In the genomic region with DNA sequence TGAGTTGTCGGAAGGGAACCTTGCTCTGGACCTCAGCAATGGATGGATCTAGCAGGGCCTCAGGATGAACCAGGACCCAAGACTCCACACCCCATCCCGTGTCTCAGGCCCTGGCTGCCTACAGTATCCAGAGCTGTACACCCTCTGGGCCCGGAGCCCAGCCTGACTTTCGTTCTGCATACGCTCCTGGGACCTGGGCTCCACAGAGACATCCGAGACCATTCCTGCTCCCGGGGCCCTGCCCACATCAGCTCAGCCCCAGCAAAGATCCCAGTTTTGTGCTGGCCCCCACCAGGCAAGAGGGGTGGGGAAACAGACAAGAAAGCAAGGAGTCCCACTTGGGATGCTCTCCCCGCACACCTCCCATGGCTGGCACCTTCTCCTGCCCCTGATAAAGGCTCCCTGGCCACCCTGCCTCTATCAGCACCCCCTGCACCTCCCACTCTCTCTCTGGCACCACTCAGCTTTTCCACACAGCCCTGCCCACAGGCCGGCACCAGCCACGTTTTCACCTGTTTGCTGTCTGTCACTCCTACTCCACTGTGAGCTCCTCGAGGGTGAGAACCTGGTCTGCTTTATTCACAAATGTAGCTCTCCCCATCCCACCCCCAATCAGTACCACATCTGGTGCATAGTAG, we compare ENCODE assay signal across 20 cellular contexts.
A peak's percentile ranks its signal among the peaks of the same experiment; 100 is the strongest.
DNase-seq lines count a peak whose midpoint lies in the region; ATAC-seq and TF ChIP-seq lines count a peak whose summit lies in the region.
"Had no signal": no experiment of that assay in that cellular context is flagged by ENCODE, and none has a peak within 500 bp of the region (broad histone marks: within the 10 kb centered on the region; RNA-seq: fewer than 3 reads in every experiment).

No MANE protein-coding gene starts in this region.

- no peaks in the 10 kb centered on the region for H3K9me3 Mint-ChIP-seq in activated naive CD4-positive, alpha-beta T cell treated with anti-CD3 and anti-CD28 coated beads, Interleukin-2, amount 50 U/mL, for 72 hours
- no peaks in the 10 kb centered on the region for H3K9me3 Mint-ChIP-seq in CD4-positive, alpha-beta memory T cell
- no peaks in the 10 kb centered on the region for H3K9me3 Mint-ChIP-seq in brain

- no peak for TF ChIP-seq CTCF in brain (conservative IDR thresholded peaks at IDR 0.05)

- H3K4me3 Mint-ChIP-seq in CD4-positive, alpha-beta memory T cell, result no peak overlapping the region
- no peak overlapping the region for H3K4me3 Mint-ChIP-seq in brain

- intact Hi-C loops in CD4-positive, alpha-beta memory T cell (cut with micrococcal nuclease), result no loop called here

- no peaks in the 10 kb centered on the region for H3K27me3 ChIP-seq in CD4-positive, alpha-beta memory T cell (ENCODE audit: insufficient read depth, low read length)

- CTCF ChIA-PET in CD4-positive, alpha-beta memory T cell (lab: Charles Lee; ENCODE audit: partially characterized antibody), result no interaction called here

- no peak overlapping the region for H3K4me3 ChIP-seq in CD4-positive, alpha-beta memory T cell (ENCODE audit: low read length in 2 of 2)
- H3K4me3 ChIP-seq: PC-9 had no signal

- no peaks in the 10 kb centered on the region for H3K36me3 ChIP-seq in CD4-positive, alpha-beta memory T cell (ENCODE audit: insufficient read depth, low read length)

- POLR2A ChIA-PET in CD4-positive, alpha-beta memory T cell (lab: Charles Lee; ENCODE audit: partially characterized antibody), result no interaction called here

- ATAC-seq in activated naive CD4-positive, alpha-beta T cell treated with anti-CD3 and anti-CD28 coated beads, Interleukin-2, amount 50 U/mL, for 72 hours, result no peak
- ATAC-seq in HG03521 (IDR thresholded peaks at IDR 0.05; ENCODE audit: unreplicated experiment), result no peak
- ATAC-seq: HCT116 had no signal

- no peaks in the 10 kb centered on the region for H3K27me3 Mint-ChIP-seq in CD4-positive, alpha-beta memory T cell
- no peaks in the 10 kb centered on the region for H3K27me3 Mint-ChIP-seq in brain

- H3K4me1 ChIP-seq in CD4-positive, alpha-beta memory T cell (ENCODE audit: insufficient read depth, low read length), result no peaks in the 10 kb centered on the region

- peak overlapping the region; percentile 42 to 74 for H3K27ac Mint-ChIP-seq in activated naive CD4-positive, alpha-beta T cell treated with anti-CD3 and anti-CD28 coated beads, Interleukin-2, amount 50 U/mL, for 72 hours
- H3K27ac Mint-ChIP-seq in CD4-positive, alpha-beta memory T cell, result peak overlapping the region in 4 of 7 donors; percentile 9 to 63 (median 38)
- H3K27ac Mint-ChIP-seq in brain, result peak overlapping the region in 4 of 5 experiments; percentile 66 to 81 (median 77)

- H3K36me3 Mint-ChIP-seq in activated naive CD4-positive, alpha-beta T cell treated with anti-CD3 and anti-CD28 coated beads, Interleukin-2, amount 50 U/mL, for 72 hours, result no peaks in the 10 kb centered on the region
- H3K36me3 Mint-ChIP-seq in CD4-positive, alpha-beta memory T cell, result no peaks in the 10 kb centered on the region
- H3K36me3 Mint-ChIP-seq in brain, result no peaks in the 10 kb centered on the region

- H3K27ac ChIP-seq in CD4-positive, alpha-beta memory T cell (ENCODE audit: low read depth, low read length), result no peak overlapping the region
- H3K27ac ChIP-seq: C4-2B, HL-60, PC-9 had no signal

- H3K4me1 Mint-ChIP-seq in CD4-positive, alpha-beta memory T cell, result peaks cover 7 to 17% (median 14%) of the 10 kb centered on the region in 4 donors
- peaks cover 86% of the 10 kb centered on the region for H3K4me1 Mint-ChIP-seq in brain

- no peak for DNase-seq in activated naive CD4-positive, alpha-beta T cell treated with anti-CD3 and anti-CD28 coated beads, Interleukin-2, amount 50 U/mL, for 72 hours (ENCODE audit: low spot score in 2 of 2)
- no peak for DNase-seq in activated naive CD4-positive, alpha-beta T cell treated with anti-CD3 and anti-CD28 coated beads, Interleukin-2, amount 50 U/mL, for 16 hours
- DNase-seq in CD4-positive, alpha-beta memory T cell, result no peak
- DNase-seq in anterior cingulate cortex (lab: John Stamatoyannopoulos, UW) (no peak), COLO829 (ENCODE audit: low spot score) (no peak)
- DNase-seq: AML-193, DMS153, DND-41, Karpas-422, NCI-H1092, NCI-H1436, NCI-H187, NCI-H774, PC-9, Right ventricle myocardium superior had no signal

- H3K9me3 ChIP-seq in CD4-positive, alpha-beta memory T cell (ENCODE audit: control insufficient read depth in 1 of 2, low read length in 2 of 2), result no peaks in the 10 kb centered on the region
